Comparison of ENCODE assay signal across 20 cellular contexts in genomic region chr6:56962451-56962850, GRCh38. TPM values are rescaled to one million over a fixed set of nuclear protein-coding genes. Genes with fewer than 3 reads are reported as not detected.
DNase-seq lines count a peak whose midpoint lies in the region; ATAC-seq, FAIRE-seq and TF ChIP-seq lines count a peak whose summit lies in the region.
"Had no signal": no experiment of that assay in that cellular context is flagged by ENCODE, and none has a peak within 500 bp of the region (broad histone marks: within the 10 kb centered on the region; RNA-seq: fewer than 3 reads in every experiment).

No MANE protein-coding gene starts in this region.

- no peak overlapping the region for H3K4me3 ChIP-seq in adrenal gland
- H3K4me3 ChIP-seq: BLaER1 treated with 17β-estradiol and CSF1 and Interleukin-3, amounts not matched to agents 10 nM and 100 nM; PC-9; SK-N-MC had no signal

- WGBS in adrenal gland, 4 donors: 86 to 96% (median 94%) methylated on average over 2 of the region's 2 CpGs

- TF ChIP-seq POLR2A in adrenal gland (IDR thresholded peaks at IDR 0.05): no peak

- H3K27me3 ChIP-seq in adrenal gland: no peaks in the 10 kb centered on the region
- H3K27me3 ChIP-seq: BLaER1 treated with 17β-estradiol and CSF1 and Interleukin-3, amounts not matched to agents 10 nM and 100 nM had no signal

- no peak overlapping the region for H3K27ac ChIP-seq in adrenal gland
- H3K27ac ChIP-seq: BLaER1 treated with 17β-estradiol and CSF1 and Interleukin-3, amounts not matched to agents 10 nM and 100 nM; PC-9; SK-N-MC had no signal

- H3K27me3 Mint-ChIP-seq in HFFc6 (ENCODE audit: insufficient read depth): no peaks in the 10 kb centered on the region

- ATAC-seq in GM19395 (IDR thresholded peaks at IDR 0.05; ENCODE audit: unreplicated experiment): no peak
- ATAC-seq in GM21447 (IDR thresholded peaks at IDR 0.05; ENCODE audit: unreplicated experiment): no peak

- H3K9me3 ChIP-seq in adrenal gland (replicated peaks in 1 of 3): no peaks in the 10 kb centered on the region
- H3K9me3 ChIP-seq: BLaER1 treated with 17β-estradiol and CSF1 and Interleukin-3, amounts not matched to agents 10 nM and 100 nM had no signal

- TF ChIP-seq CTCF in HFFc6 (IDR thresholded peaks at IDR 0.05) (no peak), adrenal gland (IDR thresholded peaks at IDR 0.05) (no peak)

- peaks cover 58% of the 10 kb centered on the region for H3K4me1 Mint-ChIP-seq in HFFc6 (ENCODE audit: low read depth)
- H3K4me1 Mint-ChIP-seq: CD8-positive, alpha-beta memory T cell; IgD-negative memory B cell had no signal

- H3K9me3 Mint-ChIP-seq in HFFc6: no peaks in the 10 kb centered on the region
- H3K9me3 Mint-ChIP-seq: CD8-positive, alpha-beta memory T cell; IgD-negative memory B cell had no signal

- no peaks in the 10 kb centered on the region for H3K36me3 ChIP-seq in adrenal gland (replicated peaks in 1 of 2)
- H3K36me3 ChIP-seq: BLaER1 treated with 17β-estradiol and CSF1 and Interleukin-3, amounts not matched to agents 10 nM and 100 nM had no signal

- DNase-seq in EL (peak; percentile 64), HFFc6 (no peak), RCC 7860 (ENCODE audit: low spot score) (peak; percentile 82), kidney tubule cell (ENCODE audit: low spot score) (peak; percentile 80), A172 (ENCODE audit: low spot score) (no peak), adrenal gland (no peak)
- DNase-seq: CD8-positive, alpha-beta memory T cell; NCI-H1436; NCI-H2029 treated with DMSO at 0.1 percent for 48 hours; NCI-H2171 treated with DMSO at 0.1 percent for 48 hours; NCI-H774; PC-9; T-helper 1 cell; T1000 had no signal

- no peak overlapping the region; the same call in none of the 2 replicates for H3K4me3 Mint-ChIP-seq in HFFc6
- H3K4me3 Mint-ChIP-seq: CD8-positive, alpha-beta memory T cell; IgD-negative memory B cell had no signal

- intact Hi-C loops in adrenal gland (cut with DNase I): no loop called here

- peak; percentile 91 for FAIRE-seq in RCC 7860 (lab: Jason Lieb, UNC)
- FAIRE-seq: D721Med had no signal

- H3K27ac Mint-ChIP-seq in HFFc6: 0 out of 2 replicates have a peak overlapping the region, but pooled peaks have one; percentile 2
- H3K27ac Mint-ChIP-seq: CD8-positive, alpha-beta memory T cell; IgD-negative memory B cell had no signal

- H3K4me1 ChIP-seq in adrenal gland (replicated peaks in 1 of 2): peaks cover 0 to 15% of the 10 kb centered on the region in 2 donors
- H3K4me1 ChIP-seq: BLaER1 treated with 17β-estradiol and CSF1 and Interleukin-3, amounts not matched to agents 10 nM and 100 nM had no signal

- no peaks in the 10 kb centered on the region for H3K36me3 Mint-ChIP-seq in HFFc6 (ENCODE audit: low read depth)
- H3K36me3 Mint-ChIP-seq: CD8-positive, alpha-beta memory T cell; IgD-negative memory B cell had no signal

RNA-seq across cellular contexts. Expression of gene BEND6, which starts 7.5 kb away (rescaled TPM):
- 10 to 100 TPM in 3 of 6 experiments, 1 to 10 TPM in 3; 9.4 to 11.0 (median 10.0) TPM for total RNA-seq in HFFc6 (2021; fragmentation: NEBNext Ultra II Directional; extraction: Animal tissue kit (Norgen Biotek cat#: 25700))
- 11.7 and 14.1 TPM in 2 replicates for total RNA-seq in A172 (2014; rRNA removed; shearing (Covaris generic))
- 1 to 10 TPM in 6 of 8 donors, under 1 TPM in 1, not detected in 1; 0.92 to 1.4 (median 1.2) TPM for total RNA-seq in adrenal gland
- 1 to 10 TPM in 2 of 3 donors, under 1 TPM in 1; 0.67 to 5.4 (median 2.2) TPM for polyA plus RNA-seq in adrenal gland
- total RNA-seq: CD8-positive, alpha-beta memory T cell had no signal
- polyA plus RNA-seq: IgD-negative memory B cell had no signal

Comparison
In these comparisons a context has a peak if more than half of its experiments do, and no peak if none do; other contexts are left out.
1. DNase-seq: peak in EL (single experiment), RCC 7860 (single experiment) and kidney tubule cell (single experiment); none in HFFc6 (single experiment), A172 (single experiment) and adrenal gland (0 of 7).